Comparison of ENCODE assay signal across 8 cellular contexts in genomic region chr10:21732067-21732772, GRCh38.
DNase-seq lines count a peak whose midpoint lies in the region; ATAC-seq and TF ChIP-seq lines count a peak whose summit lies in the region.

No MANE protein-coding gene starts in this region.

- H3K27ac Mint-ChIP-seq in stimulated activated naive CD8-positive, alpha-beta T cell treated with anti-CD3 and anti-CD28 coated beads, Interleukin-15, amount 100 ng/mL, for 72 hours = no peak overlapping the region

- ATAC-seq in GM21423 (IDR thresholded peaks at IDR 0.05; ENCODE audit: unreplicated experiment) (peak; percentile 96), right lobe of liver (peak; percentile 96 to 98 (median 96))
- ATAC-seq in stimulated activated naive CD8-positive, alpha-beta T cell treated with anti-CD3 and anti-CD28 coated beads, Interleukin-15, amount 100 ng/mL, for 72 hours = peak; percentile 83

- H3K4me1 Mint-ChIP-seq in stimulated activated naive CD8-positive, alpha-beta T cell treated with anti-CD3 and anti-CD28 coated beads, Interleukin-15, amount 100 ng/mL, for 72 hours = peaks cover 21% of the 10 kb centered on the region

- H3K9me3 ChIP-seq in HUES6 (ENCODE audit: control insufficient read depth, insufficient read depth, low read depth, low read length) (no peaks in the 10 kb centered on the region), right lobe of liver (no peaks in the 10 kb centered on the region)

- H3K27me3 Mint-ChIP-seq in stimulated activated naive CD8-positive, alpha-beta T cell treated with anti-CD3 and anti-CD28 coated beads, Interleukin-15, amount 100 ng/mL, for 72 hours = no peaks in the 10 kb centered on the region

- H3K9me3 Mint-ChIP-seq in stimulated activated naive CD8-positive, alpha-beta T cell treated with anti-CD3 and anti-CD28 coated beads, Interleukin-15, amount 100 ng/mL, for 72 hours = no peaks in the 10 kb centered on the region

- H3K27me3 ChIP-seq in HUES6 (ENCODE audit: control insufficient read depth, insufficient read depth, low read length) = no peaks in the 10 kb centered on the region
- H3K27me3 ChIP-seq in right lobe of liver = no peaks in the 10 kb centered on the region

- peaks cover 15% of the 10 kb centered on the region for H3K4me1 ChIP-seq in HUES6 (ENCODE audit: control insufficient read depth, insufficient read depth, low read length)
- peaks cover 0 to 5% (median 0%) of the 10 kb centered on the region in 4 donors for H3K4me1 ChIP-seq in right lobe of liver

- no peak for TF ChIP-seq POLR2A in right lobe of liver (IDR thresholded peaks at IDR 0.05)

- DNase-seq in ELR (ENCODE audit: low read depth) (peak; percentile 77), SHP77 treated with DMSO at 0.1 percent for 48 hours (lab: John Stamatoyannopoulos, UW) (peak; percentile 41), coronary artery (ENCODE audit: low spot score) (no peak), right lobe of liver (peak; percentile 61 to 71 (median 65))
- DNase-seq in stimulated activated naive CD8-positive, alpha-beta T cell treated with anti-CD3 and anti-CD28 coated beads, Interleukin-15, amount 100 ng/mL, for 72 hours = peak; percentile 34 to 56
- DNase-seq in effector CD4-positive, alpha-beta T cell = no peak

- TF ChIP-seq CTCF in coronary artery (IDR thresholded peaks at IDR 0.05) (peak; percentile 75), right lobe of liver (IDR thresholded peaks at IDR 0.05) (peak; percentile 62 to 86 (median 70))

- intact Hi-C loops in right lobe of liver (cut with DNase I) = no loop called here

- H3K36me3 ChIP-seq in HUES6 (ENCODE audit: control insufficient read depth, insufficient read depth, low read length) (peaks cover 47% of the 10 kb centered on the region), right lobe of liver (peaks cover 0 to 18% (median 1%) of the 10 kb centered on the region in 4 donors)

- no peak overlapping the region for H3K4me3 Mint-ChIP-seq in stimulated activated naive CD8-positive, alpha-beta T cell treated with anti-CD3 and anti-CD28 coated beads, Interleukin-15, amount 100 ng/mL, for 72 hours

- H3K9ac ChIP-seq in HUES6 (ENCODE audit: low read length) = peak overlapping the region; percentile 40

- WGBS in right lobe of liver (ENCODE audit: insufficient coverage, low coverage, low lambda C conversion rate, missing lambda C conversion rate) = 20% methylated on average over 7 of the region's 10 CpGs

- no peak overlapping the region for H3K4me3 ChIP-seq in HUES6 (ENCODE audit: low read depth, low read length)
- H3K4me3 ChIP-seq in coronary artery = no peak overlapping the region
- H3K4me3 ChIP-seq in right lobe of liver = no peak overlapping the region

- H3K27ac ChIP-seq in HUES6 (ENCODE audit: low read depth, low read length) (no peak overlapping the region), coronary artery (no peak overlapping the region), right lobe of liver (no peak overlapping the region)

Comparison
In these comparisons a context has a peak if more than half of its experiments do, and no peak if none do; other contexts are left out.
1. DNase-seq: peak in ELR (single experiment), SHP77 treated with DMSO at 0.1 percent for 48 hours (single experiment), right lobe of liver (3 of 3) and stimulated activated naive CD8-positive, alpha-beta T cell treated with anti-CD3 and anti-CD28 coated beads, Interleukin-15, amount 100 ng/mL, for 72 hours (2 of 2); none in coronary artery (single experiment) and effector CD4-positive, alpha-beta T cell (single experiment).
2. Peak in every context shown above with its lines, with median percentiles within 50 percentile points of each other: ATAC-seq.